Comparison of ENCODE assay signal across 20 cellular contexts in the genomic region with DNA sequence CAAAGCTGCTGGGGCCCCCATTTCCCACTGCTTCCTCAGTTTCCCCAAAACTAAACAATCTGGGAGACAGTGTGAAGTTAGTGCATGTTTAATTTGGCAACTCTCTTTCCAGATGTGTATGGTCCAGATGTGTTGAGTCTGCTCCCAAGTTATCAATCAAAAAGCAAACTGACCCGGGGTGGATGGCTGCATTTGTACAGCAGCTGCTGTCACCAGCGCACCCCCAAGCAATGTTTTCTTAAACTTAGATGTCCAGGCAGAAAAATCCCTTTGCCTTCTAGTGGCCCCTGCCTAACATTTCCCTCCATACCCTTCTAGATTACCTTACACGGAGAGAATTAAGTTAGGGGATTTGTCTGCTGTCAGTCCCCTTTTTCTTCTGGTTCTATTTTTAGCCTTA.
DNase-seq lines count a peak whose midpoint lies in the region; ATAC-seq and TF ChIP-seq lines count a peak whose summit lies in the region.
"Had no signal": no experiment of that assay in that cellular context is flagged by ENCODE, and none has a peak within 500 bp of the region (broad histone marks: within the 10 kb centered on the region; RNA-seq: fewer than 3 reads in every experiment).

No MANE protein-coding gene starts in this region.

- H3K27me3 ChIP-seq in heart left ventricle, result no peaks in the 10 kb centered on the region
- H3K27me3 ChIP-seq in subcutaneous abdominal adipose tissue (ENCODE audit: control insufficient read depth in 5 of 5, insufficient read depth in 4 of 5, low read length in 5 of 5), result no peaks in the 10 kb centered on the region
- H3K27me3 ChIP-seq: upper lobe of left lung had no signal

- H3K36me3 Mint-ChIP-seq in Calu3 (ENCODE audit: insufficient read depth, unreplicated experiment) (peaks cover 5% of the 10 kb centered on the region), T-helper 17 cell (ENCODE audit: low read depth) (no peaks in the 10 kb centered on the region)
- H3K36me3 Mint-ChIP-seq in activated CD4-positive, alpha-beta T cell treated with anti-CD3 and anti-CD28 coated beads for 36 hours (ENCODE audit: low read depth), result no peaks in the 10 kb centered on the region
- H3K36me3 Mint-ChIP-seq: mesothelial cell of epicardium had no signal

- POLR2A ChIA-PET in activated CD4-positive, alpha-beta T cell treated with anti-CD3 and anti-CD28 coated beads for 36 hours (lab: Charles Lee), result no interaction called here

- peak in 2 of 4 donors; percentile 38 to 58 for ATAC-seq in heart left ventricle
- ATAC-seq in activated CD4-positive, alpha-beta T cell treated with anti-CD3 and anti-CD28 coated beads for 36 hours, result no peak
- ATAC-seq in T-helper 17 cell, result no peak
- ATAC-seq in HG02938 (IDR thresholded peaks at IDR 0.05; ENCODE audit: unreplicated experiment), result no peak

- H3K4me1 Mint-ChIP-seq in Calu3 (ENCODE audit: low read depth, unreplicated experiment) (peaks cover 55% of the 10 kb centered on the region), T-helper 17 cell (peaks cover 6% of the 10 kb centered on the region)
- peaks cover 7% of the 10 kb centered on the region for H3K4me1 Mint-ChIP-seq in activated CD4-positive, alpha-beta T cell treated with anti-CD3 and anti-CD28 coated beads for 36 hours
- H3K4me1 Mint-ChIP-seq: neural crest cell had no signal

- BruUV-seq in Calu3 (replicated peaks; lab: Mats Ljungman, UMichigan), result no TSS peak

- no peaks in the 10 kb centered on the region for H3K9me3 Mint-ChIP-seq in Calu3 (ENCODE audit: low read depth, unreplicated experiment)
- no peaks in the 10 kb centered on the region for H3K9me3 Mint-ChIP-seq in activated CD4-positive, alpha-beta T cell treated with anti-CD3 and anti-CD28 coated beads for 36 hours (ENCODE audit: low read depth)
- H3K9me3 Mint-ChIP-seq: endodermal cell had no signal

- H3K4me3 Mint-ChIP-seq in Calu3 (ENCODE audit: low read depth, unreplicated experiment), result peak overlapping the region; percentile 47
- no peak overlapping the region for H3K4me3 Mint-ChIP-seq in activated CD4-positive, alpha-beta T cell treated with anti-CD3 and anti-CD28 coated beads for 36 hours
- H3K4me3 Mint-ChIP-seq in T-helper 17 cell, result no peak overlapping the region
- H3K4me3 Mint-ChIP-seq: endodermal cell, mesothelial cell of epicardium, neural crest cell had no signal

- intact Hi-C loops in Calu3 (cut with micrococcal nuclease; ENCODE audit: unreplicated experiment), result no loop called here
- intact Hi-C loops in heart left ventricle (cut with DNase I), result loop anchor here in 2 of 10 donors (2.0 to 5.0 kb wide), 2 partner anchors 56 to 110 kb away; no protein-coding TSS in a partner anchor
- intact Hi-C loops in activated CD4-positive, alpha-beta T cell treated with anti-CD3 and anti-CD28 coated beads for 36 hours (cut with DNase I, micrococcal nuclease), result no loop called here

- 44 to 63% (median 55%) methylated on average over 3 of the region's 3 CpGs for WGBS in heart left ventricle, 4 donors

- H3K36me3 ChIP-seq in SK-N-MC (ENCODE audit: insufficient read depth, low read length) (no peaks in the 10 kb centered on the region), heart left ventricle (no peaks in the 10 kb centered on the region), subcutaneous abdominal adipose tissue (ENCODE audit: control insufficient read depth in 5 of 5, insufficient read depth in 5 of 5, low read length in 5 of 5) (no peaks in the 10 kb centered on the region)
- H3K36me3 ChIP-seq: upper lobe of left lung had no signal

- no peak overlapping the region for H3K4me3 ChIP-seq in SK-N-MC
- no peak overlapping the region for H3K4me3 ChIP-seq in heart left ventricle
- no peak overlapping the region for H3K4me3 ChIP-seq in subcutaneous abdominal adipose tissue (ENCODE audit: low read depth in 1 of 5, low read length in 5 of 5)
- H3K4me3 ChIP-seq: PC-9, upper lobe of left lung had no signal

- no peaks in the 10 kb centered on the region for H3K27me3 Mint-ChIP-seq in Calu3 (ENCODE audit: unreplicated experiment)
- peaks cover 13% of the 10 kb centered on the region for H3K27me3 Mint-ChIP-seq in activated CD4-positive, alpha-beta T cell treated with anti-CD3 and anti-CD28 coated beads for 36 hours
- H3K27me3 Mint-ChIP-seq in T-helper 17 cell, result peaks cover 55% of the 10 kb centered on the region

- H3K9ac ChIP-seq in SK-N-MC (ENCODE audit: insufficient read length) (no peak overlapping the region), subcutaneous abdominal adipose tissue (ENCODE audit: low read length in 5 of 5) (no peak overlapping the region)

- peak overlapping the region; percentile 35 for H3K27ac Mint-ChIP-seq in Calu3 (ENCODE audit: unreplicated experiment)
- no peak overlapping the region for H3K27ac Mint-ChIP-seq in activated CD4-positive, alpha-beta T cell treated with anti-CD3 and anti-CD28 coated beads for 36 hours
- H3K27ac Mint-ChIP-seq in T-helper 17 cell, result no peak overlapping the region
- H3K27ac Mint-ChIP-seq: endodermal cell had no signal

- H3K27ac ChIP-seq in SK-N-MC (peak overlapping the region; percentile 100), heart left ventricle (peak overlapping the region in 10 of 12 donors; percentile 13 to 81 (median 42)), subcutaneous abdominal adipose tissue (ENCODE audit: low read depth, low read length) (peak overlapping the region; percentile 75)

- no peak for TF ChIP-seq POLR2A in heart left ventricle (IDR thresholded peaks at IDR 0.05)

- TF ChIP-seq CTCF in Calu3 (IDR thresholded peaks at IDR 0.05; ENCODE audit: unreplicated experiment), result no peak
- no peak for TF ChIP-seq CTCF in heart left ventricle (IDR thresholded peaks at IDR 0.05)

- no peak for DNase-seq in Calu3
- DNase-seq in SK-N-MC (ENCODE audit: low read depth, low spot score), result no peak
- no peak for DNase-seq in heart left ventricle
- no peak for DNase-seq in activated CD4-positive, alpha-beta T cell treated with anti-CD3 and anti-CD28 coated beads for 36 hours
- DNase-seq in T-helper 17 cell, result no peak
- DNase-seq: activated CD4-positive, alpha-beta T cell treated with anti-CD3 and anti-CD28 coated beads for 4 hours; activated gamma-delta T cell treated with Interleukin-2 at 50 U/mL for 16 hours; amygdala; C1 segment of cervical spinal cord; DMS 273 treated with DMSO at 0.1 percent for 48 hours; NCI-H146; NCI-H774; stimulated activated naive CD4-positive, alpha-beta T cell treated with Interleukin-2 at 50 U/mL for 16 hours; upper lobe of left lung had no signal

- CTCF ChIA-PET in Calu3 (lab: Charles Lee), result no interaction called here
- CTCF ChIA-PET in activated CD4-positive, alpha-beta T cell treated with anti-CD3 and anti-CD28 coated beads for 36 hours (lab: Charles Lee), result no interaction called here

- H3K4me1 ChIP-seq in heart left ventricle (peaks cover 0 to 33% (median 6%) of the 10 kb centered on the region in 12 donors), subcutaneous abdominal adipose tissue (ENCODE audit: control insufficient read depth in 5 of 5, insufficient read depth in 5 of 5, low read length in 5 of 5) (peaks cover 6 to 30% (median 26%) of the 10 kb centered on the region in 5 donors)
- H3K4me1 ChIP-seq: upper lobe of left lung had no signal

- H3K9me3 ChIP-seq in SK-N-MC (ENCODE audit: low read depth, low read length) (no peaks in the 10 kb centered on the region), heart left ventricle (no peaks in the 10 kb centered on the region), subcutaneous abdominal adipose tissue (ENCODE audit: control insufficient read depth in 5 of 5, low read length in 5 of 5) (no peaks in the 10 kb centered on the region), T-helper 17 cell (ENCODE audit: control insufficient read depth, low read length, poor library complexity, severe bottlenecking) (no peaks in the 10 kb centered on the region)
- H3K9me3 ChIP-seq: upper lobe of left lung had no signal

Comparison
In these comparisons a context has a peak if more than half of its experiments do, and no peak if none do; other contexts are left out.
1. H3K27ac ChIP-seq: peak in every context shown above with its lines; median percentile 100 in SK-N-MC; 75 in subcutaneous abdominal adipose tissue; 42 in heart left ventricle.